In the genomic region with DNA sequence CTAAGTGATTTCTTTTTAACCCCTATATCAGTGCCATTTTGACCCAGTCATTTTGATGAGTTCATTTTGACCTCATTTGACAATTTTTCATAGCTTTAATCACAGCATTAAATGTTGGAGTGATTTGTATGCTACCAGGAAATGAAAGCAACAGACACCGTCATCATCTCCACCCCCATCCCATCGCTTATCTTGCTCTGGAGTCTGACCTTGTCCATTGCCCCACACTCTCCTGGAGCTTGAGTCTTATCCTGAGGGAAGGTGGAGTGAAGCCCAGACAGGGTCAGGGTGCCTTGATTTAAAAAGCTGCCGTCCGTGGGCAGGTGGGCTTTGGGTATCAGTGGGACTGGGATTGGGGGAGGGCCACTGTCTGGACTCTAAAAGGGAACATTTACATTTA, we compare ENCODE assay signal across 1 cellular context.
TF ChIP-seq lines count a peak whose summit lies in the region.

No MANE protein-coding gene starts in this region.

TF ChIP-seq in K562, 482 proteins besides CTCF, POLR2A, EP300 and RAD21:
- TF ChIP-seq, protein P1, sequence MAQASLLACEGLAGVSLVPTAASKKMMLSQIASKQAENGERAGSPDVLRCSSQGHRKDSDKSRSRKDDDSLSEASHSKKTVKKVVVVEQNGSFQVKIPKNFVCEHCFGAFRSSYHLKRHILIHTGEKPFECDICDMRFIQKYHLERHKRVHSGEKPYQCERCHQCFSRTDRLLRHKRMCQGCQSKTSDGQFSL (CRISPR knock-in tag; IDR thresholded peaks at IDR 0.05): no peak
- TF ChIP-seq, protein P1 (tag; IDR thresholded peaks at IDR 0.05): no peak
- TF ChIP-seq ZNF444 (CRISPR knock-in tag; IDR thresholded peaks at IDR 0.05): no peak
- TF ChIP-seq GATAD2A (IDR thresholded peaks at IDR 0.05): no peak
- TF ChIP-seq, protein P2, sequence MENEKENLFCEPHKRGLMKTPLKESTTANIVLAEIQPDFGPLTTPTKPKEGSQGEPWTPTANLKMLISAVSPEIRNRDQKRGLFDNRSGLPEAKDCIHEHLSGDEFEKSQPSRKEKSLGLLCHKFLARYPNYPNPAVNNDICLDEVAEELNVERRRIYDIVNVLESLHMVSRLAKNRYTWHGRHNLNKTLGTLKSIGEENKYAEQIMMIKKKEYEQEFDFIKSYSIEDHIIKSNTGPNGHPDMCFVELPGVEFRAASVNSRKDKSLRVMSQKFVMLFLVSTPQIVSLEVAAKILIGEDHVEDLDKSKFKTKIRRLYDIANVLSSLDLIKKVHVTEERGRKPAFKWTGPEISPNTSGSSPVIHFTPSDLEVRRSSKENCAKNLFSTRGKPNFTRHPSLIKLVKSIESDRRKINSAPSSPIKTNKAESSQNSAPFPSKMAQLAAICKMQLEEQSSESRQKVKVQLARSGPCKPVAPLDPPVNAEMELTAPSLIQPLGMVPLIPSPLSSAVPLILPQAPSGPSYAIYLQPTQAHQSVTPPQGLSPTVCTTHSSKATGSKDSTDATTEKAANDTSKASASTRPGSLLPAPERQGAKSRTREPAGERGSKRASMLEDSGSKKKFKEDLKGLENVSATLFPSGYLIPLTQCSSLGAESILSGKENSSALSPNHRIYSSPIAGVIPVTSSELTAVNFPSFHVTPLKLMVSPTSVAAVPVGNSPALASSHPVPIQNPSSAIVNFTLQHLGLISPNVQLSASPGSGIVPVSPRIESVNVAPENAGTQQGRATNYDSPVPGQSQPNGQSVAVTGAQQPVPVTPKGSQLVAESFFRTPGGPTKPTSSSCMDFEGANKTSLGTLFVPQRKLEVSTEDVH (IDR thresholded peaks at IDR 0.05; ENCODE audit: low read depth, partially characterized antibody): no peak
- TF ChIP-seq MBD2 (IDR thresholded peaks at IDR 0.05; ENCODE audit: borderline replicate concordance, low read depth): no peak
- no peak for TF ChIP-seq MAZ (CRISPR knock-in tag; conservative IDR thresholded peaks at IDR 0.05 in 1 of 2, IDR thresholded peaks at IDR 0.05 in 1 of 2)
- no peak for TF ChIP-seq ZNF57 (CRISPR knock-in tag; IDR thresholded peaks at IDR 0.05)
- TF ChIP-seq ZNF324 (CRISPR knock-in tag; IDR thresholded peaks at IDR 0.05): no peak
- no peak for TF ChIP-seq ELF2 (CRISPR knock-in tag; IDR thresholded peaks at IDR 0.05)
- TF ChIP-seq CTBP1 (IDR thresholded peaks at IDR 0.05; ENCODE audit: borderline replicate concordance): no peak
- no peak for TF ChIP-seq HCFC1 (IDR thresholded peaks at IDR 0.05; ENCODE audit: low read depth, low read length)
- no peak for TF ChIP-seq MXD1 (CRISPR knock-in tag; IDR thresholded peaks at IDR 0.05; ENCODE audit: borderline replicate concordance, poor library complexity, severe bottlenecking)
